Comparison of ENCODE assay signal across 21 cellular contexts in genomic region chr17:81458628-81459027, GRCh38.
"Had no signal": no experiment of that assay in that cellular context is flagged by ENCODE, and none has a peak within 500 bp of the region (broad histone marks: within the 10 kb centered on the region; RNA-seq: fewer than 3 reads in every experiment).

No MANE protein-coding gene starts in this region.

- H3K27ac Mint-ChIP-seq: activated CD8-positive, alpha-beta T cell treated with anti-CD3 and anti-CD28 coated beads for 36 hours; activated naive CD4-positive, alpha-beta T cell treated with anti-CD3 and anti-CD28 coated beads, Interleukin-2, amount 50 U/mL, for 24 hours; T-cell had no signal

- H3K4me3 Mint-ChIP-seq: activated CD8-positive, alpha-beta T cell treated with anti-CD3 and anti-CD28 coated beads for 36 hours; activated naive CD4-positive, alpha-beta T cell treated with anti-CD3 and anti-CD28 coated beads, Interleukin-2, amount 50 U/mL, for 24 hours; T-cell had no signal

- H3K36me3 Mint-ChIP-seq: activated naive CD4-positive, alpha-beta T cell treated with anti-CD3 and anti-CD28 coated beads, Interleukin-2, amount 50 U/mL, for 24 hours; T-cell had no signal

- H3K4me1 Mint-ChIP-seq: activated naive CD4-positive, alpha-beta T cell treated with anti-CD3 and anti-CD28 coated beads, Interleukin-2, amount 50 U/mL, for 24 hours had no signal

- H3K9me3 Mint-ChIP-seq: activated CD8-positive, alpha-beta T cell treated with anti-CD3 and anti-CD28 coated beads for 36 hours; activated naive CD4-positive, alpha-beta T cell treated with anti-CD3 and anti-CD28 coated beads, Interleukin-2, amount 50 U/mL, for 24 hours; T-cell had no signal

- H3K27ac ChIP-seq: ascending aorta, body of pancreas, KMS-11 had no signal

- H3K4me1 ChIP-seq: ascending aorta, body of pancreas had no signal

- DNase-seq: activated CD4-positive, alpha-beta T cell treated with anti-CD3 and anti-CD28 coated beads for 4 hours; activated CD8-positive, alpha-beta memory T cell treated with anti-CD3 and anti-CD28 coated beads, Interleukin-2, amount 50 U/mL, for 48 hours; activated CD8-positive, alpha-beta T cell treated with anti-CD3 and anti-CD28 coated beads for 36 hours; activated effector memory CD4-positive, alpha-beta T cell treated with Interleukin-2 at 50 U/mL for 16 hours; activated naive CD4-positive, alpha-beta T cell; activated T-cell treated with anti-CD3 and anti-CD28 coated beads, Interleukin-2, amount 50 U/mL, for 1 hour; body of pancreas; NCI-H1048; NCI-H146; NCI-H187 treated with DMSO at 0.1 percent for 48 hours; NCI-H2081 treated with DMSO at 0.1 percent for 48 hours; NCI-H446; NCI-H524; PC-3; SIG-M5; T-cell; T-helper 2 cell had no signal

- H3K9me3 ChIP-seq: ascending aorta, body of pancreas had no signal

- H3K4me3 ChIP-seq: ascending aorta, body of pancreas had no signal

- H3K27me3 Mint-ChIP-seq: activated CD8-positive, alpha-beta T cell treated with anti-CD3 and anti-CD28 coated beads for 36 hours; activated naive CD4-positive, alpha-beta T cell treated with anti-CD3 and anti-CD28 coated beads, Interleukin-2, amount 50 U/mL, for 24 hours; T-cell had no signal

- H3K27me3 ChIP-seq: ascending aorta, body of pancreas had no signal

- ATAC-seq: activated CD4-positive, CD25-positive, alpha-beta regulatory T cell treated with anti-CD3 and anti-CD28 coated beads, Interleukin-2, amount 50 U/mL, for 24 hours; activated CD8-positive, alpha-beta T cell treated with anti-CD3 and anti-CD28 coated beads for 36 hours; body of pancreas; PC-3; T-cell had no signal
